Comparison of ENCODE assay signal across 17 cellular contexts in genomic region chr16:23257682-23258081, GRCh38. TPM values are rescaled to one million over a fixed set of nuclear protein-coding genes. Genes with fewer than 3 reads are reported as not detected.
DNase-seq lines count a peak whose midpoint lies in the region; ATAC-seq, FAIRE-seq and TF ChIP-seq lines count a peak whose summit lies in the region.
"Had no signal": no experiment of that assay in that cellular context is flagged by ENCODE, and none has a peak within 500 bp of the region (broad histone marks: within the 10 kb centered on the region; RNA-seq: fewer than 3 reads in every experiment).

No MANE protein-coding gene starts in this region.

- no peaks in the 10 kb centered on the region for H3K4me1 ChIP-seq in HepG2 (ENCODE audit: insufficient read depth, low read length)
- H3K4me1 ChIP-seq in right lobe of liver, result no peaks in the 10 kb centered on the region
- H3K4me1 ChIP-seq in SJCRH30, result no peaks in the 10 kb centered on the region

- H3K9ac ChIP-seq in HepG2 (ENCODE audit: insufficient read depth, low read depth, low read length), result no peak overlapping the region

- in situ Hi-C loops in HepG2 (cut with HindIII; ENCODE audit: extremely low pct_ligation_motif_present, low pct_unique_long_range_greater_than_20kb), result no loop called here

- TF ChIP-seq RAD21 in HepG2 (CRISPR knock-in tag; IDR thresholded peaks at IDR 0.05), result no peak

- TF ChIP-seq CTCF in HepG2 (CRISPR knock-in tag; IDR thresholded peaks at IDR 0.05) (no peak), right lobe of liver (IDR thresholded peaks at IDR 0.05) (no peak), epithelial cell of esophagus (IDR thresholded peaks at IDR 0.05; ENCODE audit: insufficient read depth, low read depth, low read length, missing control alignments) (no peak), lower leg skin (IDR thresholded peaks at IDR 0.05) (no peak)

- DNase-seq in HepG2 (ENCODE audit: low spot score) (no peak), right lobe of liver (no peak), epithelial cell of esophagus (ENCODE audit: low read depth) (peak; percentile 66), lower leg skin (ENCODE audit: low spot score in 2 of 2) (peak; percentile 35 to 64), SJCRH30 (no peak), NCI-H1417 (lab: John Stamatoyannopoulos, UW) (no peak)
- DNase-seq: C1 segment of cervical spinal cord, DMS79, NCI-H226, NCI-H526 treated with DMSO at 0.1 percent for 48 hours had no signal

- no peaks in the 10 kb centered on the region for H4K20me1 ChIP-seq in HepG2 (ENCODE audit: insufficient read depth, low read length)

- WGBS in HepG2 (ENCODE audit: low lambda C conversion rate), result 0% methylated on average over 1 of the region's 1 CpG
- WGBS in right lobe of liver (ENCODE audit: insufficient coverage, low coverage, low lambda C conversion rate, missing lambda C conversion rate), result 57% methylated on average over 1 of the region's 1 CpG
- 32 to 62% methylated on average over 1 of the region's 1 CpG for WGBS in lower leg skin, 2 donors

- H3K4me3 ChIP-seq in HepG2 (replicated peaks in 1 of 3; ENCODE audit: insufficient read depth in 1 of 3, low read depth in 2 of 3, low read length in 3 of 3), result no peak overlapping the region
- no peak overlapping the region for H3K4me3 ChIP-seq in right lobe of liver
- no peak overlapping the region for H3K4me3 ChIP-seq in epithelial cell of esophagus (ENCODE audit: low read length)
- no peak overlapping the region for H3K4me3 ChIP-seq in lower leg skin (ENCODE audit: low read depth, poor library complexity, severe bottlenecking)
- no peak overlapping the region for H3K4me3 ChIP-seq in SJCRH30
- H3K4me3 ChIP-seq: GM23338 had no signal

- H3K4me2 ChIP-seq in HepG2 (ENCODE audit: low read depth, low read length), result no peak overlapping the region
- H3K4me2 ChIP-seq: GM23338 had no signal

- H3K27me3 ChIP-seq in HepG2 (ENCODE audit: control insufficient read depth in 1 of 2, insufficient read depth in 2 of 2, low read length in 2 of 2) (peaks cover 2 to 15% of the 10 kb centered on the region in 2 experiments; a peak in 3 of 5 replicates), right lobe of liver (no peaks in the 10 kb centered on the region), SJCRH30 (no peaks in the 10 kb centered on the region)

- TF ChIP-seq POLR2A in HepG2 (IDR thresholded peaks at IDR 0.05; ENCODE audit: insufficient read depth in 1 of 2, low read depth in 2 of 2, low read length in 2 of 2), result no peak
- TF ChIP-seq POLR2A in right lobe of liver (IDR thresholded peaks at IDR 0.05), result no peak
- TF ChIP-seq POLR2A in lower leg skin (IDR thresholded peaks at IDR 0.05), result no peak

- H3K9me3 ChIP-seq in HepG2 (ENCODE audit: low read length) (no peaks in the 10 kb centered on the region), right lobe of liver (no peaks in the 10 kb centered on the region), SJCRH30 (replicated peaks) (no peaks in the 10 kb centered on the region)

- POLR2A ChIA-PET in HepG2 (lab: Yijun Ruan, JAX), result no interaction called here

- intact Hi-C loops in HepG2 (cut with micrococcal nuclease; ENCODE audit: unreplicated experiment) (no loop called here), right lobe of liver (cut with DNase I) (no loop called here), lower leg skin (cut with DNase I; ENCODE audit: low total_unique reads) (no loop called here)

- TF ChIP-seq EP300 in HepG2 (IDR thresholded peaks at IDR 0.05; ENCODE audit: low read depth in 2 of 2, low read length in 2 of 2) (no peak), HepG2 (CRISPR knock-in tag; IDR thresholded peaks at IDR 0.05; ENCODE audit: borderline replicate concordance) (no peak)

- ATAC-seq in HepG2 (0 out of 3 replicates have a peak, but pooled peaks have one; percentile 29), right lobe of liver (no peak), HG03025 (IDR thresholded peaks at IDR 0.05; ENCODE audit: low FRiP score, unreplicated experiment) (no peak), GM21619 (IDR thresholded peaks at IDR 0.05; ENCODE audit: unreplicated experiment) (no peak)
- ATAC-seq: GM23338 had no signal

- CTCF ChIA-PET in HepG2 (lab: Yijun Ruan, JAX; ENCODE audit: low intra/inter-chr PET ratio, low total read pairs), result no interaction called here

- no peaks in the 10 kb centered on the region for H3K79me2 ChIP-seq in HepG2 (ENCODE audit: insufficient read depth, low read length)

- no peaks in the 10 kb centered on the region for H3K36me3 ChIP-seq in HepG2 (replicated peaks in 1 of 2; ENCODE audit: control insufficient read depth in 1 of 2, insufficient read depth in 2 of 2, low read length in 2 of 2)
- H3K36me3 ChIP-seq in right lobe of liver, result no peaks in the 10 kb centered on the region
- H3K36me3 ChIP-seq in SJCRH30, result no peaks in the 10 kb centered on the region

- no TSS peak for BruUV-seq in HepG2 (replicated peaks; lab: Mats Ljungman, UMichigan)

- H3K27ac ChIP-seq in HepG2 (ENCODE audit: extremely low read length, insufficient read depth, low read length), result no peak overlapping the region
- H3K27ac ChIP-seq in right lobe of liver, result no peak overlapping the region
- H3K27ac ChIP-seq in SJCRH30, result no peak overlapping the region

- no peak overlapping the region for H2AFZ ChIP-seq in HepG2 (ENCODE audit: low read length)
- H2AFZ ChIP-seq: GM23338 had no signal

- no peak for FAIRE-seq in HepG2 (lab: Jason Lieb, UNC)
- FAIRE-seq: A204.1, G401.6, GM12891, HTR-8/SVneo had no signal

TF ChIP-seq in HepG2, 621 proteins besides CTCF, POLR2A, EP300 and RAD21:
- TF ChIP-seq HOXA9 (CRISPR knock-in tag; IDR thresholded peaks at IDR 0.05; ENCODE audit: borderline replicate concordance) (no peak), POLR2G (IDR thresholded peaks at IDR 0.05; ENCODE audit: low read depth, low read length) (no peak), SRF (IDR thresholded peaks at IDR 0.05; ENCODE audit: low read depth, low read length) (no peak), USF2 (IDR thresholded peaks at IDR 0.05; ENCODE audit: low read depth, low read length) (no peak), USF2 (CRISPR knock-in tag; IDR thresholded peaks at IDR 0.05; ENCODE audit: borderline replicate concordance) (no peak)
TF ChIP-seq in HepG2: peak in this region for 0.

RNA-seq across cellular contexts. Expression of gene SCNN1B, which starts 44.4 kb away (rescaled TPM):
- total RNA-seq in HepG2 (2016; rRNA removed; fragmentation: Illumina TruSeq; extraction: Trizol) (not detected in 2 replicates), right lobe of liver (under 1 TPM in 2 of 6 experiments, not detected in 4; 0.12 to 0.13 TPM), lower leg skin (10 to 100 TPM; 33.4 to 91.4 (median 76.6) TPM)
- total RNA-seq in HepG2 (2016; cell fraction: cytosol; rRNA removed; fragmentation: Illumina TruSeq; extraction: Trizol; ENCODE audit: low read depth), result not detected in 2 replicates
- not detected in 2 replicates for total RNA-seq in HepG2 (2016; cell fraction: insoluble cytoplasmic fraction; rRNA removed; fragmentation: Illumina TruSeq; extraction: Trizol)
- total RNA-seq in HepG2 (2016; cell fraction: membrane; rRNA removed; fragmentation: Illumina TruSeq; extraction: Trizol), result not detected in 2 replicates
- not detected in 2 replicates for total RNA-seq in HepG2 (2016; cell fraction: nucleus; rRNA removed; fragmentation: Illumina TruSeq; extraction: Trizol)
- polyA plus RNA-seq in HepG2 (2011; rRNA removed), result not detected in 2 replicates
- polyA plus RNA-seq in HepG2 (2011; cell fraction: cytosol; rRNA removed), result not detected in 2 replicates
- not detected in 2 replicates for polyA plus RNA-seq in HepG2 (2011; cell fraction: nucleus; rRNA removed)
- polyA plus RNA-seq in HepG2 (2012), result not detected in 2 replicates
- polyA plus RNA-seq in HepG2 (2016; cell fraction: cytosol; fragmentation: Illumina TruSeq; extraction: Trizol; ENCODE audit: low read depth), result not detected in 2 replicates
- not detected in 2 replicates for polyA plus RNA-seq in HepG2 (2016; cell fraction: insoluble cytoplasmic fraction; fragmentation: Illumina TruSeq; extraction: Trizol; ENCODE audit: low read depth)
- not detected in 2 replicates for polyA plus RNA-seq in HepG2 (2016; cell fraction: membrane; fragmentation: Illumina TruSeq; extraction: Trizol; ENCODE audit: low read depth)
- polyA plus RNA-seq in HepG2 (2016; cell fraction: nucleus; fragmentation: Illumina TruSeq; extraction: Trizol; ENCODE audit: insufficient read depth, low read depth), result not detected in 2 replicates
- polyA minus RNA-seq in HepG2 (2011; rRNA and poly(A)+ RNA removed; ENCODE audit: low replicate concordance), result not detected in 2 replicates
- not detected in 2 replicates for polyA minus RNA-seq in HepG2 (2011; cell fraction: cytosol; rRNA and poly(A)+ RNA removed)
- not detected in 2 replicates for polyA minus RNA-seq in HepG2 (2011; cell fraction: nucleus; rRNA and poly(A)+ RNA removed)
- not detected in 2 replicates for total RNA-seq in SJCRH30 (2014; rRNA removed; shearing (Covaris generic))

Comparison
In these comparisons a context has a peak if more than half of its experiments do, and no peak if none do; other contexts are left out.
1. DNase-seq: peak in epithelial cell of esophagus (single experiment) and lower leg skin (2 of 2); none in HepG2 (single experiment), right lobe of liver (0 of 3), SJCRH30 (0 of 2) and NCI-H1417 (0 of 3).
2. RNA of gene SCNN1B, which starts 44.4 kb away (total RNA-seq): 33.4 to 91.4 TPM in lower leg skin; 0.12 to 0.13 TPM in right lobe of liver, not detected in HepG2 and not detected in SJCRH30; every median in the first group is over 10 times any median in the second.